In genomic region chr16:73956592-73957495, GRCh38 we compare ENCODE assay signal across 8 cellular contexts.
DNase-seq lines count a peak whose midpoint lies in the region; ATAC-seq and TF ChIP-seq lines count a peak whose summit lies in the region.

No MANE protein-coding gene starts in this region.

- peak; percentile 66 for DNase-seq in AG08395 (ENCODE audit: low spot score)
- DNase-seq in LNCaP clone FGC (ENCODE audit: low read depth), result peak; percentile 21
- DNase-seq in SHP77 treated with DMSO at 0.1 percent for 48 hours (lab: John Stamatoyannopoulos, UW), result peak; percentile 60
- DNase-seq in choroid plexus epithelial cell (ENCODE audit: low read depth), result peak; percentile 73
- DNase-seq in left lung, result no peak
- peak in 4 of 6 experiments; percentile 1 to 11 (median 4) for DNase-seq in stimulated activated naive CD4-positive, alpha-beta T cell (lab: John Stamatoyannopoulos, UW)

- no peaks in the 10 kb centered on the region for H3K4me1 ChIP-seq in left lung

- intact Hi-C loops in left lung (cut with DNase I), result no loop called here

- H3K9me3 ChIP-seq in left lung, result no peaks in the 10 kb centered on the region

- H3K27ac ChIP-seq in left lung, result no peak overlapping the region

- no peaks in the 10 kb centered on the region for H3K36me3 ChIP-seq in left lung

- H3K27me3 ChIP-seq in left lung, result no peaks in the 10 kb centered on the region

- ATAC-seq in left lung (peak; percentile 88), HG02571 (IDR thresholded peaks at IDR 0.05; ENCODE audit: unreplicated experiment) (no peak)

- peak; percentile 77 for TF ChIP-seq CTCF in GM12873 (IDR thresholded peaks at IDR 0.05; ENCODE audit: insufficient read depth, low read depth, low read length, missing control alignments)
- peak; percentile 80 for TF ChIP-seq CTCF in LNCaP clone FGC (IDR thresholded peaks at IDR 0.05; ENCODE audit: control insufficient read depth, extremely low read depth, insufficient read depth)
- peak; percentile 86 for TF ChIP-seq CTCF in choroid plexus epithelial cell (conservative IDR thresholded peaks at IDR 0.05; ENCODE audit: low read depth, low read length)
- peak; percentile 70 to 85 for TF ChIP-seq CTCF in left lung (IDR thresholded peaks at IDR 0.05)

- no peak overlapping the region for H3K4me3 ChIP-seq in LNCaP clone FGC (ENCODE audit: low read depth, low read length)
- no peak overlapping the region for H3K4me3 ChIP-seq in choroid plexus epithelial cell (ENCODE audit: low read depth, low read length)
- H3K4me3 ChIP-seq in left lung, result no peak overlapping the region

Comparison
In these comparisons a context has a peak if more than half of its experiments do, and no peak if none do; other contexts are left out.
1. DNase-seq: peak in AG08395 (single experiment), LNCaP clone FGC (single experiment), SHP77 treated with DMSO at 0.1 percent for 48 hours (single experiment), choroid plexus epithelial cell (single experiment) and stimulated activated naive CD4-positive, alpha-beta T cell (4 of 6); none in left lung (0 of 2).
2. Peak in every context shown above with its lines, with median percentiles within 50 percentile points of each other: CTCF ChIP-seq.